ENCODE assay signal across 10 cellular contexts in the genomic region with DNA sequence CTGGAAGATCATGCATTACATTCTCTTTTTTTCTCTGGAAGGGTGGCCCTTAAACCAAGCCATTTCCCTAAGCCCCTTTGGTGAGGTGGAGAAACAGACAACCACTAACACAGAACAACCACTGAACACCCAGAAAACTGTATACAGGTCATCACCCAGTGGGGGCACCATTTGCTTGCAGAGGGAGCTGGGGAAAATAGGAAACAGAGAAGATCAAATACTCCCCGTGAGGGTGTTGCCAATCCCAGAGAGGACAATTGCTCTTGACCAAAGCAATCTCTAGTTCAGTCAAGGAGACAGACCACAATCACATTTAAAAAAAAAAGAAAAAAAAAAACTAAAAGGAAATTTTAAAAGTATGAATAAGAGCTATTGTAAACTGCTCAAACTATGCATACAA. TPM values are rescaled to one million over a fixed set of nuclear protein-coding genes. Genes with fewer than 3 reads are reported as not detected.
DNase-seq lines count a peak whose midpoint lies in the region; ATAC-seq and TF ChIP-seq lines count a peak whose summit lies in the region.
"Had no signal": no experiment of that assay in that cellular context is flagged by ENCODE, and none has a peak within 500 bp of the region (broad histone marks: within the 10 kb centered on the region; RNA-seq: fewer than 3 reads in every experiment).

No MANE protein-coding gene starts in this region.

- peak in 2 of 3 experiments; percentile 7 to 17 for TF ChIP-seq CTCF in ascending aorta (IDR thresholded peaks at IDR 0.05)
- peak in 3 of 5 experiments; percentile 21 to 35 (median 21) for TF ChIP-seq CTCF in tibial nerve (IDR thresholded peaks at IDR 0.05)

- no peaks in the 10 kb centered on the region for H3K36me3 ChIP-seq in ascending aorta
- H3K36me3 ChIP-seq in tibial nerve, result no peaks in the 10 kb centered on the region
- H3K36me3 ChIP-seq: colonic mucosa had no signal

- intact Hi-C loops in ascending aorta (cut with DNase I), result no loop called here

- H3K27me3 ChIP-seq in ascending aorta (no peaks in the 10 kb centered on the region), tibial nerve (no peaks in the 10 kb centered on the region)

- no peaks in the 10 kb centered on the region for H3K9me3 ChIP-seq in ascending aorta
- H3K9me3 ChIP-seq in tibial nerve, result no peaks in the 10 kb centered on the region
- H3K9me3 ChIP-seq: colonic mucosa had no signal

- H3K4me3 ChIP-seq in ascending aorta (no peak overlapping the region), tibial nerve (no peak overlapping the region)

- ATAC-seq in HG03025 (IDR thresholded peaks at IDR 0.05; ENCODE audit: low FRiP score, unreplicated experiment) (no peak), GM18517 (IDR thresholded peaks at IDR 0.05; ENCODE audit: unreplicated experiment) (no peak)

- H3K4me1 ChIP-seq in ascending aorta (peaks cover 3 to 18% of the 10 kb centered on the region in 2 donors), tibial nerve (peaks cover 0 to 48% (median 25%) of the 10 kb centered on the region in 4 donors)
- H3K4me1 ChIP-seq: colonic mucosa had no signal

- TF ChIP-seq POLR2A in tibial nerve (IDR thresholded peaks at IDR 0.05), result no peak

- 3 to 8% methylated on average over 1 of the region's 1 CpG for WGBS in tibial nerve, 2 donors

- peak; percentile 27 for DNase-seq in NCI-H345 (lab: John Stamatoyannopoulos, UW)
- DNase-seq in NCI-H345 treated with DMSO at 0.1 percent for 48 hours (lab: John Stamatoyannopoulos, UW; ENCODE audit: unreplicated experiment), result no peak
- DNase-seq in ascending aorta (ENCODE audit: low spot score in 2 of 2), result no peak
- peak; percentile 43 for DNase-seq in iPS-NIHi7 (ENCODE audit: extremely low spot score)
- no peak for DNase-seq in tibial nerve (ENCODE audit: low spot score in 2 of 2)
- DNase-seq in NCI-H187 treated with DMSO at 0.1 percent for 48 hours (lab: John Stamatoyannopoulos, UW), result no peak
- DNase-seq: activated CD4-positive, alpha-beta T cell treated with anti-CD3 and anti-CD28 coated beads for 4 hours had no signal

- TF ChIP-seq EP300 in tibial nerve (IDR thresholded peaks at IDR 0.05), result no peak

- H3K27ac ChIP-seq in ascending aorta (peak overlapping the region; percentile 83 to 87), tibial nerve (peak overlapping the region; percentile 12 to 96 (median 86))

RNA-seq across cellular contexts. Expression of gene DAAM2, which starts 0.9 kb away (rescaled TPM):
- 44.0 TPM for total RNA-seq in ascending aorta
- total RNA-seq in tibial nerve, result 100 to 1,000 TPM in 1 of 4 donors, 10 to 100 TPM in 3; 73.9 to 133 (median 93.3) TPM

Comparison
In these comparisons a context has a peak if more than half of its experiments do, and no peak if none do; other contexts are left out.
1. DNase-seq: peak in NCI-H345 (single experiment) and iPS-NIHi7 (single experiment); none in NCI-H345 treated with DMSO at 0.1 percent for 48 hours (single experiment), ascending aorta (0 of 2), tibial nerve (0 of 2) and NCI-H187 treated with DMSO at 0.1 percent for 48 hours (single experiment).